In genomic region chr18:8385400-8385799, GRCh38 we compare ENCODE assay signal across 22 cellular contexts.
"Had no signal": no experiment of that assay in that cellular context is flagged by ENCODE, and none has a peak within 500 bp of the region (broad histone marks: within the 10 kb centered on the region; RNA-seq: fewer than 3 reads in every experiment).

No MANE protein-coding gene starts in this region.

- H3K9me3 ChIP-seq: lower lobe of right lung, ovary, psoas muscle, spleen, stomach, tibial artery had no signal

- H3K27me3 Mint-ChIP-seq: type B pancreatic cell had no signal

- H3K27ac ChIP-seq: lower lobe of right lung, ovary, psoas muscle, skin epidermis, spleen, stomach, tibial artery had no signal

- H3K4me3 Mint-ChIP-seq: immature natural killer cell, natural killer cell, type B pancreatic cell had no signal

- H3K4me1 Mint-ChIP-seq: immature natural killer cell, natural killer cell had no signal

- H3K27me3 ChIP-seq: ovary, spleen, stomach, tibial artery had no signal

- FAIRE-seq: colon, endometrium, frontal cortex, keratinocyte had no signal

- H3K36me3 ChIP-seq: ovary had no signal

- H3K27ac Mint-ChIP-seq: immature natural killer cell, natural killer cell, type B pancreatic cell had no signal

- ATAC-seq: left ventricle myocardium superior, lower lobe of right lung, natural killer cell, psoas muscle, right cardiac atrium had no signal

- H3K9me3 Mint-ChIP-seq: natural killer cell, type B pancreatic cell had no signal

- H3K4me3 ChIP-seq: lower lobe of right lung, ovary, psoas muscle, skin epidermis, spleen, stomach, tibial artery had no signal

- H3K4me1 ChIP-seq: psoas muscle, spleen, stomach had no signal

- DNase-seq: dermis blood vessel endothelial cell; effector memory CD4-positive, alpha-beta T cell; hypothalamus; immature natural killer cell; left ventricle myocardium superior; lower lobe of right lung; natural killer cell; occipital lobe; ovary; psoas muscle; right cardiac atrium; spleen; stimulated activated CD4-positive, alpha-beta T cell treated with anti-CD3 and anti-CD28 coated beads, Interleukin-4, amount 100 ng/mL, for 4 hours; stimulated activated naive CD4-positive, alpha-beta T cell; stomach; tibial artery had no signal

- H3K36me3 Mint-ChIP-seq: natural killer cell had no signal
